Comparison of ENCODE assay signal across 1 cellular context in the genomic region with DNA sequence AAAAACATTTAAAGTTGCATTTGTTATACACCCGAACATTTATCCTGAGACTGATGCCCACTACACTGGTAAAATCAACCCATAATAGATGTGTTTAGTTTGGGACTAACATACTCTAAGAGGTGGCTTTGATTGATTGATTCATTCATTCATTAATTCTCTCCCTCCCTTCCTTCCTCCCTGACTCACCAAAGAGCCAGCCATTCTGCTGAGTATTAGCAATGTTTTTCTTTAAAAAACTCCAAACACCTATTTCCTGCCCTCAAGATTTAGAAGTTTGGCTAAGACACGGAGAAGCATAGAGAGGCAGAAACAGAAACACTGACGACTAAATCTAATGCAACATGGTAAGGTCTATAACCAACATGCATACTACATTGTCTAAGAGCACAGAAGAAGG.
TF ChIP-seq lines count a peak whose summit lies in the region.

No MANE protein-coding gene starts in this region.

TF ChIP-seq in H1, 55 proteins besides CTCF, POLR2A, EP300 and RAD21:
- TF ChIP-seq BRCA1 (IDR thresholded peaks at IDR 0.05; ENCODE audit: low read depth, low read length) (no peak), KDM5A (IDR thresholded peaks at IDR 0.05; ENCODE audit: low read length) (no peak), YY1 (IDR thresholded peaks at IDR 0.05; ENCODE audit: low read depth, low read length) (no peak), ZNF274 (IDR thresholded peaks at IDR 0.05; ENCODE audit: borderline replicate concordance, extremely low read depth, low read length) (no peak), ASH2L (IDR thresholded peaks at IDR 0.05; ENCODE audit: low read length) (no peak), SIN3A (conservative IDR thresholded peaks at IDR 0.05 in 1 of 2, IDR thresholded peaks at IDR 0.05 in 1 of 2; ENCODE audit: low read depth in 1 of 2, low read length in 2 of 2) (no peak), SP1 (IDR thresholded peaks at IDR 0.05; ENCODE audit: low read depth, low read length) (no peak), RNF2 (IDR thresholded peaks at IDR 0.05; ENCODE audit: borderline replicate concordance, low read depth, low read length, missing control alignments, poor library complexity, severe bottlenecking) (no peak)
